In the genomic region with DNA sequence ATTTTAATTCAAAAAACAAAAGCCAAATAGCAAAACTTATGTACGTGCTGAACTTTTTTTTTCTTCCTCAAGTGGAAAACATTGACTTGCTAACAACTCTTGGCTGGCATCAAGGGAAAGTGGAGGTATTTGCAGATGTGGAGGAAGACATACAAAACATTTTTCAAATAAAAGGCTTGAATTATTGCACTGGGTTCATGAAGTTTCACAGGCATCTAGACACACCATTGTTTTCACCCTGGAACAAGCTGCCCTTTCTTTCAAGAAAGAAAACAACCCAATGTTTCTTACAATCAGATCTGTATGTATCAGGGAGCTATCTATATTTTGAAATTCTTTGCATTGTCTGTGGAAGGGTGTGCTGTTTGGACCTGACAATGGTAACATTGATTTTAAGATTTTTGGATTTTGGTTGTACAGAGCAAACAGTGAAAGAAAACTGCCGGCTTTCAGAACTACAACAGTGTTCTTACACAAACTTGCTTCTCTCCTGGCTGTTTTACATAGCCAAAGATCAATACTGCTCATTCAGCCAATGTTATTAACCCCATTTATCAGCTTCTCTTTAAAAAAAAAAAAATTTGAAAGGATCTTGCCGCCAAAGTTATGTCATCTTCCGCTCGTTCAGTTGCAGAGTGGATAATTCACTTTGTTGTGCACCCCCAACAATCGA, we compare ENCODE assay signal across 23 cellular contexts.
"Had no signal": no experiment of that assay in that cellular context is flagged by ENCODE, and none has a peak within 500 bp of the region (broad histone marks: within the 10 kb centered on the region; RNA-seq: fewer than 3 reads in every experiment).

No MANE protein-coding gene starts in this region.

- H3K4me3 Mint-ChIP-seq: activated CD4-positive, alpha-beta memory T cell treated with anti-CD3 and anti-CD28 coated beads for 36 hours; activated CD4-positive, alpha-beta T cell treated with anti-CD3 and anti-CD28 coated beads for 36 hours; activated naive CD8-positive, alpha-beta T cell treated with anti-CD3 and anti-CD28 coated beads for 36 hours; activated T-helper 17 cell treated with anti-CD3 and anti-CD28 coated beads, Interleukin-2, amount 50 U/mL, for 72 hours; nephron progenitor cell; T-helper 2 cell treated with Interferon-gamma antibody and Interleukin-4, amounts not matched to agents 5 μg/mL and 100 μg/mL, for 36 hours; WTC11 had no signal

- H3K4me1 ChIP-seq: esophagus muscularis mucosa, right atrium auricular region, suprapubic skin had no signal

- H3K36me3 ChIP-seq: esophagus muscularis mucosa, right atrium auricular region, suprapubic skin had no signal

- H3K27ac ChIP-seq: coronary artery, esophagus muscularis mucosa, right atrium auricular region, skin epidermis, suprapubic skin had no signal

- FAIRE-seq: endothelial cell of umbilical vein, islet of Langerhans had no signal

- H3K36me3 Mint-ChIP-seq: activated CD4-positive, alpha-beta memory T cell treated with anti-CD3 and anti-CD28 coated beads for 36 hours; activated naive CD8-positive, alpha-beta T cell treated with anti-CD3 and anti-CD28 coated beads for 36 hours; WTC11 had no signal

- H3K9me3 Mint-ChIP-seq: activated CD4-positive, alpha-beta memory T cell treated with anti-CD3 and anti-CD28 coated beads for 36 hours; activated naive CD8-positive, alpha-beta T cell treated with anti-CD3 and anti-CD28 coated beads for 36 hours; nephron progenitor cell; T-helper 2 cell treated with Interferon-gamma antibody and Interleukin-4, amounts not matched to agents 5 μg/mL and 100 μg/mL, for 36 hours; WTC11 had no signal

- DNase-seq: activated CD4-positive, alpha-beta memory T cell treated with anti-CD3 and anti-CD28 coated beads for 36 hours; activated CD4-positive, alpha-beta T cell treated with anti-CD3 and anti-CD28 coated beads for 36 hours; activated naive CD4-positive, alpha-beta T cell; activated naive CD8-positive, alpha-beta T cell treated with anti-CD3 and anti-CD28 coated beads for 36 hours; amniotic stem cell; central memory CD4-positive, alpha-beta T cell; effector CD4-positive, alpha-beta T cell; left colon; nephron progenitor cell; occipital lobe; stimulated activated naive CD8-positive, alpha-beta T cell treated with anti-CD3 and anti-CD28 coated beads, Interleukin-15, Interleukin-2, amounts not matched to agents 100 U/mL and 50 U/mL, for 24 hours; trophoblast cell had no signal

- H3K9me3 ChIP-seq: esophagus muscularis mucosa, right atrium auricular region, suprapubic skin had no signal

- H3K4me1 Mint-ChIP-seq: activated CD4-positive, alpha-beta T cell treated with anti-CD3 and anti-CD28 coated beads for 36 hours; activated naive CD8-positive, alpha-beta T cell treated with anti-CD3 and anti-CD28 coated beads for 36 hours; activated T-helper 17 cell treated with anti-CD3 and anti-CD28 coated beads, Interleukin-2, amount 50 U/mL, for 72 hours; WTC11 had no signal

- H3K27ac Mint-ChIP-seq: activated CD4-positive, alpha-beta memory T cell treated with anti-CD3 and anti-CD28 coated beads for 36 hours; activated CD4-positive, alpha-beta T cell treated with anti-CD3 and anti-CD28 coated beads for 36 hours; activated naive CD8-positive, alpha-beta T cell treated with anti-CD3 and anti-CD28 coated beads for 36 hours; activated T-helper 17 cell treated with anti-CD3 and anti-CD28 coated beads, Interleukin-2, amount 50 U/mL, for 72 hours; nephron progenitor cell; T-helper 2 cell treated with Interferon-gamma antibody and Interleukin-4, amounts not matched to agents 5 μg/mL and 100 μg/mL, for 36 hours; WTC11 had no signal

- H3K4me3 ChIP-seq: coronary artery, esophagus muscularis mucosa, lung, right atrium auricular region, skin epidermis, suprapubic skin had no signal

- H3K27me3 ChIP-seq: esophagus muscularis mucosa, right atrium auricular region had no signal
